8 cellular contexts compared by ENCODE assay signal in the genomic region with DNA sequence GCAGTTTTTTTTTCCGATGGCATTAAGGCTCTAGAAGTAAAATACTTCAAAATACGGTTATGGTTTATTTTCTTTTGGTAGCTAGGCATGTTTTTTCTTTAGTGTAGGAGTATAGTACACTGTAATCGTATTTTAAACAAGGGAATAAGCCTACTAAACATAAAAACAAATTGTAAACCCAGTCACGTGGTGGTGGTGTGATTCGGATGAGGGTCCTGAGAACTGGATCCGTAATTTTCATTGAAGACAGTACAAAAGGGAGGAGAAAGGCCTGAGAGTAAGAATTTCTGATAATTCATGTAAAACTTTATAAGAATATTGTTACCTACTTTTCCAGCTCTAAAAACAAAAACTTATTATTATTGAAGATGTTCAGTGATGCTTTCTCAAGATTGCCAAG. TPM values are rescaled to one million over a fixed set of nuclear protein-coding genes. Genes with fewer than 3 reads are reported as not detected.
DNase-seq lines count a peak whose midpoint lies in the region; ATAC-seq and TF ChIP-seq lines count a peak whose summit lies in the region.

No MANE protein-coding gene starts in this region.

- H4K8ac ChIP-seq in mesendoderm (ENCODE audit: low read depth, low read length), result no peak overlapping the region

- H3K23ac ChIP-seq in mesendoderm (ENCODE audit: low read length), result no peak overlapping the region

- H3K79me2 ChIP-seq in mesendoderm (ENCODE audit: control insufficient read depth, insufficient read depth, low read length), result peaks cover 59% of the 10 kb centered on the region

- peaks cover 0 to 12% (median 5%) of the 10 kb centered on the region in 9 donors for H3K36me3 ChIP-seq in heart left ventricle
- H3K36me3 ChIP-seq in brain microvascular endothelial cell (replicated peaks), result peaks cover 8% of the 10 kb centered on the region
- peaks cover under 1% of the 10 kb centered on the region for H3K36me3 ChIP-seq in mesendoderm (ENCODE audit: control insufficient read depth, insufficient read depth, low read length)
- H3K36me3 ChIP-seq in uterus, result no peaks in the 10 kb centered on the region

- 0 to 2% (median 1%) methylated on average over 6 of the region's 6 CpGs for WGBS in heart left ventricle, 4 donors
- WGBS in mesendoderm (ENCODE audit: extremely low coverage, insufficient coverage, low lambda C conversion rate), result no CpG with 5 or more reads among the region's 6 CpGs

- peak overlapping the region; percentile 70 to 98 (median 90) for H3K4me3 ChIP-seq in heart left ventricle
- H3K4me3 ChIP-seq in brain microvascular endothelial cell (ENCODE audit: low read depth, low read length), result peak overlapping the region; percentile 88
- peak overlapping the region; percentile 99 for H3K4me3 ChIP-seq in mesendoderm (ENCODE audit: low read length)
- peak overlapping the region; percentile 97 to 98 for H3K4me3 ChIP-seq in uterus

- H3K27me3 ChIP-seq in heart left ventricle (no peaks in the 10 kb centered on the region), brain microvascular endothelial cell (replicated peaks) (no peaks in the 10 kb centered on the region), mesendoderm (ENCODE audit: insufficient read depth, low read length, poor library complexity) (no peaks in the 10 kb centered on the region), uterus (no peaks in the 10 kb centered on the region)

- H3K9ac ChIP-seq in mesendoderm (ENCODE audit: low read length), result peak overlapping the region; percentile 100

- peaks cover 2% of the 10 kb centered on the region for H3K79me1 ChIP-seq in mesendoderm (ENCODE audit: low read length)

- H3K4me2 ChIP-seq in mesendoderm (ENCODE audit: low read length), result no peak overlapping the region

- TF ChIP-seq CTCF in heart left ventricle (IDR thresholded peaks at IDR 0.05) (no peak), brain microvascular endothelial cell (IDR thresholded peaks at IDR 0.05; ENCODE audit: low read depth, low read length, missing control alignments) (no peak), uterus (IDR thresholded peaks at IDR 0.05) (no peak)

- H2AK5ac ChIP-seq in mesendoderm (ENCODE audit: low read length), result no peak overlapping the region

- no peak overlapping the region for H2BK120ac ChIP-seq in mesendoderm (ENCODE audit: low read depth, low read length)

- H2BK5ac ChIP-seq in mesendoderm (ENCODE audit: low read length), result no peak overlapping the region

- no peak overlapping the region for H3K18ac ChIP-seq in mesendoderm (ENCODE audit: low read length)

- in situ Hi-C loops in brain microvascular endothelial cell (cut with HindIII; ENCODE audit: low pct_ligation_motif_present, low sequenced_read_pairs), result no loop called here

- H3K27ac ChIP-seq in heart left ventricle (peak overlapping the region in 10 of 12 donors; percentile 97 to 100 (median 99)), brain microvascular endothelial cell (peak overlapping the region; percentile 95), mesendoderm (ENCODE audit: low read depth, low read length) (no peak overlapping the region), uterus (peak overlapping the region; percentile 99 to 100)

- H3K9me3 ChIP-seq in heart left ventricle, result no peaks in the 10 kb centered on the region
- H3K9me3 ChIP-seq in uterus, result no peaks in the 10 kb centered on the region

- H3K4ac ChIP-seq in mesendoderm (ENCODE audit: low read depth, low read length), result no peak overlapping the region

- H3K4me1 ChIP-seq in heart left ventricle, result peaks cover 5 to 71% (median 51%) of the 10 kb centered on the region in 12 donors
- H3K4me1 ChIP-seq in mesendoderm (ENCODE audit: control insufficient read depth, low read depth, low read length), result no peaks in the 10 kb centered on the region
- no peaks in the 10 kb centered on the region for H3K4me1 ChIP-seq in uterus

- H2BK15ac ChIP-seq in mesendoderm (replicated peaks; ENCODE audit: low read depth), result no peak overlapping the region

- H3K56ac ChIP-seq in mesendoderm (ENCODE audit: low read length), result no peak overlapping the region

- DNase-seq in heart left ventricle (no peak), left ventricle myocardium superior (no peak), brain microvascular endothelial cell (no peak), mesendoderm (no peak), uterus (no peak), T1000 (lab: John Stamatoyannopoulos, UW) (no peak), NCI-H2081 (lab: John Stamatoyannopoulos, UW) (no peak)

- TF ChIP-seq POLR2A in heart left ventricle (IDR thresholded peaks at IDR 0.05) (no peak), uterus (IDR thresholded peaks at IDR 0.05) (no peak), GM18505 (IDR thresholded peaks at IDR 0.05; ENCODE audit: borderline replicate concordance, extremely low read depth, insufficient read depth, insufficient read length) (no peak)

- intact Hi-C loops in heart left ventricle (cut with DNase I), result loop anchor here in 7 of 10 donors (2.0 to 10.0 kb wide), 5 partner anchors 256 to 449 kb away; a partner anchor contains a TSS
- intact Hi-C loops in left ventricle myocardium superior (cut with micrococcal nuclease), result no loop called here
- intact Hi-C loops in uterus (cut with DNase I; ENCODE audit: low total_unique reads), result no loop called here

- ATAC-seq in heart left ventricle (no peak), left ventricle myocardium superior (no peak), GM18505 (IDR thresholded peaks at IDR 0.05; ENCODE audit: unreplicated experiment) (no peak)

- H4K5ac ChIP-seq in mesendoderm (ENCODE audit: low read length), result no peak overlapping the region

RNA-seq across cellular contexts. Expression of a gene that starts 0.7 kb away (rescaled TPM):
- total RNA-seq in heart left ventricle, result 1 to 10 TPM; 2.1 to 9.4 (median 6.2) TPM
- polyA plus RNA-seq in heart left ventricle, result 1 to 10 TPM; 1.4 to 1.7 TPM
- total RNA-seq in left ventricle myocardium superior, result 4.6 TPM
- 2.0 TPM for polyA plus RNA-seq in mesendoderm (2013, experiment 1 of 2)
- polyA plus RNA-seq in mesendoderm (2013, experiment 2 of 2), result 1.2 TPM
- total RNA-seq in uterus, result 10 to 100 TPM in 1 of 4 donors, 1 to 10 TPM in 2, under 1 TPM in 1; 0.88 to 14.0 (median 7.1) TPM

RNA-seq across cellular contexts. Expression of a gene that starts 1.6 kb away (rescaled TPM):
- total RNA-seq in heart left ventricle (100 to 1,000 TPM in 2 of 9 donors, 10 to 100 TPM in 7; 23.7 to 130 (median 83.1) TPM), left ventricle myocardium superior (133 TPM), uterus (100 to 1,000 TPM in 1 of 4 donors, 10 to 100 TPM in 3; 30.0 to 144 (median 63.7) TPM)
- polyA plus RNA-seq in heart left ventricle, result 100 to 1,000 TPM in 1 of 2 donors, 10 to 100 TPM in 1; 91.7 to 140 TPM
- 311 TPM for polyA plus RNA-seq in mesendoderm (2013, experiment 1 of 2)
- polyA plus RNA-seq in mesendoderm (2013, experiment 2 of 2), result 307 TPM

Comparison
In these comparisons a context has a peak if more than half of its experiments do, and no peak if none do; other contexts are left out.
1. intact Hi-C loops: an anchor here in heart left ventricle (2.0 to 10.0 kb wide); none called in left ventricle myocardium superior and uterus.